12 cellular contexts compared by ENCODE assay signal in the genomic region with DNA sequence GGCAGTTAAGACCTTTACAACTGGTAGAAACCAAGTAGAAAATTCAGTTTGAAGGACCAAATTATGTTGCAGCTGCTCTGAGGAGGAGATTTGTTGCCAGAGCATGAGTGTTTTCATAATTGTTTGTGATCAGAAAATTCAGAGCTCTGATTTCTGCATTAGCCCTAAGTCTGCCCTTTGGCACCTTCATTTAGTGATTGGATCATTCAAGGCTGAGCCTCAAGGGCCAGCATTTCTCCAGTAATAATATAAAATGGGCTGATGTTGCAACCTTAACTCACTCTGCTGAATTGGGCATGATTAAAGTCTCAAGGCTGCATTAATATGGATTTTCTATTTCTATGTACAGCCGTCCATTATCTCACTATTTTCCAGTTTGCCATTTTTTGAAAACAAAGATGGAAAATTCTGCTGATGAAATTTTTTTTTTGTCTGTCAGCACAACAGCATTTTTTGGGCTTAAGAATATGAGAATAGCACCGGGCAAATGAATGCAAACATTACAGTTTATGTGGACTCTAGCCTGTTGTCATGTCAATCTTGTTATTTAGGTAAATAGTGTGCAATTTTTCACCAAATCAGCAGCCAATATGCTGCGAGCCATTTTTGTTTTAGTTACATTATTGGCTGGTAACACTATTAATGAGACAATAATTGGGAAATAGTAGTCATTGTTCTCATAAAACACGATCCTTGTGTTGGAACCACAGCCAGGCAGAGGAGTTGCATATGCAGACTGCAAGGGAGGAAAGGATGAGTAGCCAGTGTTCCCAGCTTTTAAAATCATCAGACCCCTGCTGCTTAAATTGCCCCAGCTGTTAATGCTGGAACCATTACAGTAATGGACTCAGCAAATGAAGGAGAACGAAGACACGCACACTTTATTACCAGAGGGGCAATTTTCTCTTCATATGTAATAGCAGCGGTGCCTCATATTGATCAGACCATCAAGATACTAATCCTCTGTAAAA. TPM values are rescaled to one million over a fixed set of nuclear protein-coding genes. Genes with fewer than 3 reads are reported as not detected.
A peak's percentile ranks its signal among the peaks of the same experiment; 100 is the strongest.
DNase-seq lines count a peak whose midpoint lies in the region; ATAC-seq and TF ChIP-seq lines count a peak whose summit lies in the region.
"Had no signal": no experiment of that assay in that cellular context is flagged by ENCODE, and none has a peak within 500 bp of the region (broad histone marks: within the 10 kb centered on the region; RNA-seq: fewer than 3 reads in every experiment).

No MANE protein-coding gene starts in this region.

- H3K27ac Mint-ChIP-seq in stimulated activated memory B cell treated with anti-CD40 and anti-IgM and Interleukin-4, amounts not matched to agents 10 μg/mL and 1 μg/mL and 100 μg/mL, for 72 hours = no peak overlapping the region
- no peak overlapping the region for H3K27ac Mint-ChIP-seq in HFFc6

- TF ChIP-seq POLR2A in testis (IDR thresholded peaks at IDR 0.05) (no peak), GM18505 (IDR thresholded peaks at IDR 0.05; ENCODE audit: borderline replicate concordance, extremely low read depth, insufficient read depth, insufficient read length) (no peak)

- peak; percentile 4 for DNase-seq in NCI-H187 treated with DMSO at 0.1 percent for 48 hours (lab: John Stamatoyannopoulos, UW)
- DNase-seq in NCI-H187 (lab: John Stamatoyannopoulos, UW) = no peak
- peak; percentile 93 for DNase-seq in NCI-H69 (lab: John Stamatoyannopoulos, UW)
- DNase-seq in left cardiac atrium = no peak
- DNase-seq in testis = peak; percentile 44
- DNase-seq in HFFc6 = no peak
- DNase-seq: activated CD8-positive, alpha-beta memory T cell treated with anti-CD3 and anti-CD28 coated beads, Interleukin-2, amount 50 U/mL, for 4 hours; EL; IMR-90 had no signal

- H3K27me3 Mint-ChIP-seq in stimulated activated memory B cell treated with anti-CD40 and anti-IgM and Interleukin-4, amounts not matched to agents 10 μg/mL and 1 μg/mL and 100 μg/mL, for 72 hours = no peaks in the 10 kb centered on the region
- no peaks in the 10 kb centered on the region; the same call in 1 of the 2 replicates for H3K27me3 Mint-ChIP-seq in HFFc6 (ENCODE audit: insufficient read depth)

- peaks cover 8% of the 10 kb centered on the region for H3K36me3 Mint-ChIP-seq in stimulated activated memory B cell treated with anti-CD40 and anti-IgM and Interleukin-4, amounts not matched to agents 10 μg/mL and 1 μg/mL and 100 μg/mL, for 72 hours
- 0 out of 2 replicates have a peak, but pooled peaks cover 4% of the 10 kb centered on the region for H3K36me3 Mint-ChIP-seq in HFFc6 (ENCODE audit: low read depth)

- intact Hi-C loops in left cardiac atrium (cut with DNase I) = no loop called here
- intact Hi-C loops in testis (cut with DNase I; ENCODE audit: low total_unique reads) = no loop called here

- H3K4me3 Mint-ChIP-seq in stimulated activated memory B cell treated with anti-CD40 and anti-IgM and Interleukin-4, amounts not matched to agents 10 μg/mL and 1 μg/mL and 100 μg/mL, for 72 hours = no peak overlapping the region
- no peak overlapping the region for H3K4me3 Mint-ChIP-seq in HFFc6

- ATAC-seq in left cardiac atrium (peak; percentile 55 to 65), GM18505 (IDR thresholded peaks at IDR 0.05; ENCODE audit: unreplicated experiment) (no peak)
- no peak for ATAC-seq in stimulated activated memory B cell treated with anti-CD40 and anti-IgM and Interleukin-4, amounts not matched to agents 10 μg/mL and 1 μg/mL and 100 μg/mL, for 72 hours

- no peaks in the 10 kb centered on the region for H3K9me3 Mint-ChIP-seq in stimulated activated memory B cell treated with anti-CD40 and anti-IgM and Interleukin-4, amounts not matched to agents 10 μg/mL and 1 μg/mL and 100 μg/mL, for 72 hours
- H3K9me3 Mint-ChIP-seq in HFFc6 = no peaks in the 10 kb centered on the region

- H3K4me1 ChIP-seq in testis = peaks cover 12% of the 10 kb centered on the region

- H3K27ac ChIP-seq in testis = peak overlapping the region in 1 of 2 donors; percentile 32
- H3K27ac ChIP-seq: tibial nerve had no signal

- H3K4me1 Mint-ChIP-seq in stimulated activated memory B cell treated with anti-CD40 and anti-IgM and Interleukin-4, amounts not matched to agents 10 μg/mL and 1 μg/mL and 100 μg/mL, for 72 hours = peaks cover 18% of the 10 kb centered on the region
- H3K4me1 Mint-ChIP-seq in HFFc6 (ENCODE audit: low read depth) = peaks cover 43% of the 10 kb centered on the region

- WGBS in testis, 2 donors = 39 to 41% methylated on average over 7 of the region's 7 CpGs

- H3K4me3 ChIP-seq in testis = no peak overlapping the region
- H3K4me3 ChIP-seq: tibial nerve had no signal

- no peaks in the 10 kb centered on the region for H3K9me3 ChIP-seq in testis
- H3K9me3 ChIP-seq: tibial nerve had no signal

- no peaks in the 10 kb centered on the region for H3K27me3 ChIP-seq in testis
- H3K27me3 ChIP-seq: tibial nerve had no signal

- no peaks in the 10 kb centered on the region for H3K36me3 ChIP-seq in testis (ENCODE audit: low read depth, missing control alignments)
- H3K36me3 ChIP-seq: tibial nerve had no signal

- TF ChIP-seq CTCF in testis (IDR thresholded peaks at IDR 0.05) (no peak), HFFc6 (IDR thresholded peaks at IDR 0.05) (no peak)

RNA-seq across cellular contexts. Expression of gene FTO, which starts 10.4 kb away (rescaled TPM):
- 10 to 100 TPM; 61.1 to 71.2 TPM for total RNA-seq in left cardiac atrium
- 10 to 100 TPM; 50.3 to 64.7 TPM for total RNA-seq in testis
- 32.4 TPM for polyA plus RNA-seq in testis (ENCODE audit: insufficient read depth, low read depth, low replicate concordance)
- total RNA-seq in HFFc6 (2021; fragmentation: NEBNext Ultra II Directional; extraction: Animal tissue kit (Norgen Biotek cat#: 25700)) = 100 to 1,000 TPM in 5 of 6 experiments, 10 to 100 TPM in 1; 93.7 to 107 (median 105) TPM

RNA-seq across cellular contexts. Expression of gene RPGRIP1L, which starts 10.7 kb away (rescaled TPM):
- total RNA-seq in left cardiac atrium (1 to 10 TPM; 2.0 to 4.5 TPM), testis (10 to 100 TPM; 22.0 to 37.4 TPM)
- 23.0 TPM for polyA plus RNA-seq in testis (ENCODE audit: insufficient read depth, low read depth, low replicate concordance)
- 10 to 100 TPM; 16.3 to 19.1 (median 18.4) TPM for total RNA-seq in HFFc6 (2021; fragmentation: NEBNext Ultra II Directional; extraction: Animal tissue kit (Norgen Biotek cat#: 25700))

Comparison
In these comparisons a context has a peak if more than half of its experiments do, and no peak if none do; other contexts are left out.
1. DNase-seq: peak in NCI-H187 treated with DMSO at 0.1 percent for 48 hours (single experiment), NCI-H69 (single experiment) and testis (single experiment); none in NCI-H187 (0 of 2), left cardiac atrium (single experiment) and HFFc6 (single experiment).
2. ATAC-seq: peak in left cardiac atrium (2 of 2); none in stimulated activated memory B cell treated with anti-CD40 and anti-IgM and Interleukin-4, amounts not matched to agents 10 μg/mL and 1 μg/mL and 100 μg/mL, for 72 hours (single experiment) and GM18505 (single experiment).